Comparison of ENCODE assay signal across 9 cellular contexts in genomic region chr1:36351222-36351977, GRCh38. TPM values are rescaled to one million over a fixed set of nuclear protein-coding genes. Genes with fewer than 3 reads are reported as not detected.
DNase-seq lines count a peak whose midpoint lies in the region; ATAC-seq and TF ChIP-seq lines count a peak whose summit lies in the region.
"Had no signal": no experiment of that assay in that cellular context is flagged by ENCODE, and none has a peak within 500 bp of the region (broad histone marks: within the 10 kb centered on the region; RNA-seq: fewer than 3 reads in every experiment).

No MANE protein-coding gene starts in this region.

- DNase-seq in ELR (ENCODE audit: low read depth) (peak; percentile 97), SK-N-SH (peak; percentile 88), fibroblast of pulmonary artery (ENCODE audit: low read depth) (peak; percentile 73), sciatic nerve (ENCODE audit: low spot score) (no peak), RKO (ENCODE audit: low spot score) (no peak)
- DNase-seq in effector CD8-positive, alpha-beta T cell (lab: John Stamatoyannopoulos, UW) = no peak

- POLR2A ChIA-PET in SK-N-SH (lab: Yijun Ruan, JAX) = interaction anchor here (0.8 to 2.0 kb wide), 4 partner anchors 9 to 35 kb away, joined by 3 to 10 read pairs (median 4); no protein-coding TSS in a partner anchor

- TF ChIP-seq CTCF in SK-N-SH (IDR thresholded peaks at IDR 0.05) (no peak; the same call in 1 of the 2 replicates), fibroblast of pulmonary artery (IDR thresholded peaks at IDR 0.05; ENCODE audit: low read length, missing control alignments) (peak; percentile 7)

- H4K20me1 ChIP-seq in SK-N-SH (ENCODE audit: insufficient read depth) = no peaks in the 10 kb centered on the region

- CTCF ChIA-PET in SK-N-SH (lab: Yijun Ruan, JAX) = interaction anchor here (0.7 to 7.4 kb wide), 9 partner anchors 9 to 787 kb away, joined by 3 to 86 read pairs (median 5); no protein-coding TSS in a partner anchor

- H3K79me2 ChIP-seq in SK-N-SH (ENCODE audit: insufficient read depth) = peaks cover 19% of the 10 kb centered on the region

- H3K4me3 ChIP-seq in SK-N-SH (ENCODE audit: low read depth in 2 of 2, low read length in 1 of 2) (peak overlapping the region in 1 of 2 experiments; percentile 33; a peak in 1 of 4 replicates), fibroblast of pulmonary artery (replicated peaks; ENCODE audit: low read depth, low read length) (no peak overlapping the region)
- H3K4me3 ChIP-seq: K562 had no signal

- no peaks in the 10 kb centered on the region for H3K9me3 ChIP-seq in SK-N-SH

- intact Hi-C loops in sciatic nerve (cut with DNase I) = no loop called here

- 4% methylated on average over 6 of the region's 14 CpGs for WGBS in SK-N-SH (ENCODE audit: low lambda C conversion rate)

- H2AFZ ChIP-seq in SK-N-SH (ENCODE audit: low read depth) = no peak overlapping the region

- no peaks in the 10 kb centered on the region for H3K9me2 ChIP-seq in SK-N-SH

- H3K9ac ChIP-seq in SK-N-SH = peak overlapping the region; percentile 86

- TF ChIP-seq EP300 in SK-N-SH (IDR thresholded peaks at IDR 0.05; ENCODE audit: borderline replicate concordance in 1 of 2, low read depth in 1 of 2, low read length in 1 of 2) = peak in 1 of 2 experiments; percentile 72; a peak in 1 of 4 replicates

- peaks cover 32 to 50% of the 10 kb centered on the region in 2 experiments for H3K4me1 ChIP-seq in SK-N-SH (ENCODE audit: control insufficient read depth in 1 of 2, insufficient read depth in 2 of 2, low read depth in 1 of 2, low read length in 1 of 2)

- H3F3A ChIP-seq in SK-N-SH (replicated peaks; ENCODE audit: insufficient read depth) = peaks cover 41% of the 10 kb centered on the region

- peak overlapping the region; percentile 96 to 100 for H3K27ac ChIP-seq in SK-N-SH (ENCODE audit: low read depth in 2 of 2, low read length in 1 of 2)

- peak; percentile 18 for ATAC-seq in sciatic nerve
- no peak for ATAC-seq in HG02884 (IDR thresholded peaks at IDR 0.05; ENCODE audit: unreplicated experiment)
- ATAC-seq in HG02970 (IDR thresholded peaks at IDR 0.05; ENCODE audit: low FRiP score, unreplicated experiment) = no peak
- ATAC-seq: K562 had no signal

- peak overlapping the region; percentile 80 for H3K4me2 ChIP-seq in SK-N-SH

- H3K27me3 ChIP-seq in SK-N-SH (ENCODE audit: insufficient read depth) = no peaks in the 10 kb centered on the region

- H3K36me3 ChIP-seq in SK-N-SH (replicated peaks in 1 of 2; ENCODE audit: control insufficient read depth in 1 of 2, insufficient read depth in 2 of 2, low read length in 1 of 2) = peaks cover 31 to 54% of the 10 kb centered on the region in 2 experiments

- TF ChIP-seq RAD21 in SK-N-SH (IDR thresholded peaks at IDR 0.05; ENCODE audit: low read length) = 0 out of 2 replicates have a peak, but pooled peaks have one; percentile 9

TF ChIP-seq in SK-N-SH, 30 proteins besides CTCF, POLR2A, EP300 and RAD21 (continues in another document):
- TF ChIP-seq ELF1 (IDR thresholded peaks at IDR 0.05) = peak; percentile 82
- TF ChIP-seq TAF1 (IDR thresholded peaks at IDR 0.05; ENCODE audit: borderline replicate concordance, low read depth, low read length) = 0 out of 2 replicates have a peak, but pooled peaks have one; percentile 45
- peak; percentile 85 for TF ChIP-seq JUND (IDR thresholded peaks at IDR 0.05)
- TF ChIP-seq MXI1 (IDR thresholded peaks at IDR 0.05; ENCODE audit: low read depth, low read length) = peak; percentile 88
- peak; percentile 58 for TF ChIP-seq PBX3 (IDR thresholded peaks at IDR 0.05)
- TF ChIP-seq TEAD4 (IDR thresholded peaks at IDR 0.05; ENCODE audit: borderline replicate concordance, insufficient read depth) = peak; percentile 37; the same call in 1 of the 2 replicates
- peak; percentile 92 for TF ChIP-seq MAX (IDR thresholded peaks at IDR 0.05; ENCODE audit: low read depth)
- TF ChIP-seq SIN3A (IDR thresholded peaks at IDR 0.05; ENCODE audit: borderline replicate concordance, low read depth, low read length) = no peak
- TF ChIP-seq REST (IDR thresholded peaks at IDR 0.05; ENCODE audit: low read depth, low read length) = peak; percentile 64
- peak; percentile 74; the same call in 1 of the 2 replicates for TF ChIP-seq FOSL2 (IDR thresholded peaks at IDR 0.05; ENCODE audit: borderline replicate concordance, low read depth)
- TF ChIP-seq EZH2phosphoT487 (IDR thresholded peaks at IDR 0.05; ENCODE audit: borderline replicate concordance, low read depth) = no peak
- TF ChIP-seq, protein P1, sequence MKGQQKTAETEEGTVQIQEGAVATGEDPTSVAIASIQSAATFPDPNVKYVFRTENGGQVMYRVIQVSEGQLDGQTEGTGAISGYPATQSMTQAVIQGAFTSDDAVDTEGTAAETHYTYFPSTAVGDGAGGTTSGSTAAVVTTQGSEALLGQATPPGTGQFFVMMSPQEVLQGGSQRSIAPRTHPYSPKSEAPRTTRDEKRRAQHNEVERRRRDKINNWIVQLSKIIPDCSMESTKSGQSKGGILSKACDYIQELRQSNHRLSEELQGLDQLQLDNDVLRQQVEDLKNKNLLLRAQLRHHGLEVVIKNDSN (IDR thresholded peaks at IDR 0.05; ENCODE audit: borderline replicate concordance, low read depth) = no peak
- TF ChIP-seq GATA2 (CRISPR knock-in tag; IDR thresholded peaks at IDR 0.05) = no peak
- TF ChIP-seq, protein P2, sequence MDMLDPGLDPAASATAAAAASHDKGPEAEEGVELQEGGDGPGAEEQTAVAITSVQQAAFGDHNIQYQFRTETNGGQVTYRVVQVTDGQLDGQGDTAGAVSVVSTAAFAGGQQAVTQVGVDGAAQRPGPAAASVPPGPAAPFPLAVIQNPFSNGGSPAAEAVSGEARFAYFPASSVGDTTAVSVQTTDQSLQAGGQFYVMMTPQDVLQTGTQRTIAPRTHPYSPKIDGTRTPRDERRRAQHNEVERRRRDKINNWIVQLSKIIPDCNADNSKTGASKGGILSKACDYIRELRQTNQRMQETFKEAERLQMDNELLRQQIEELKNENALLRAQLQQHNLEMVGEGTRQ (IDR thresholded peaks at IDR 0.05; ENCODE audit: borderline replicate concordance, low read depth, low read length) = no peak
- 0 out of 2 replicates have a peak, but pooled peaks have one; percentile 15 for TF ChIP-seq FOXM1 (IDR thresholded peaks at IDR 0.05; ENCODE audit: low read depth)
- peak; percentile 84 for TF ChIP-seq NFIC (IDR thresholded peaks at IDR 0.05; ENCODE audit: borderline replicate concordance)

RNA-seq across cellular contexts. Expression of gene EVA1B, which starts 28.0 kb away (rescaled TPM):
- 34.1 and 38.9 TPM in 2 replicates for polyA plus RNA-seq in SK-N-SH (2012; rRNA removed)
- 18.8 and 34.7 TPM in 2 replicates for polyA plus RNA-seq in SK-N-SH (2012; cell fraction: cytosol; rRNA removed)
- 15.4 and 32.2 TPM in 2 replicates for polyA plus RNA-seq in SK-N-SH (2012; cell fraction: nucleus; rRNA removed)
- 36.4 TPM for total RNA-seq in sciatic nerve

RNA-seq across cellular contexts. Expression of gene STK40, which starts 34.3 kb away (rescaled TPM):
- polyA plus RNA-seq in SK-N-SH (2012; rRNA removed) = 39.0 and 43.3 TPM in 2 replicates
- polyA plus RNA-seq in SK-N-SH (2012; cell fraction: cytosol; rRNA removed) = 26.2 and 35.3 TPM in 2 replicates
- polyA plus RNA-seq in SK-N-SH (2012; cell fraction: nucleus; rRNA removed) = 56.9 and 65.1 TPM in 2 replicates
- total RNA-seq in sciatic nerve = 47.2 TPM

RNA-seq across cellular contexts. Expression of gene SH3D21, which starts 45.2 kb away (rescaled TPM):
- 1.6 and 1.8 TPM in 2 replicates for polyA plus RNA-seq in SK-N-SH (2012; rRNA removed)
- polyA plus RNA-seq in SK-N-SH (2012; cell fraction: cytosol; rRNA removed) = 0.18 and 0.41 TPM in 2 replicates
- polyA plus RNA-seq in SK-N-SH (2012; cell fraction: nucleus; rRNA removed) = 11.4 and 16.6 TPM in 2 replicates
- total RNA-seq in sciatic nerve = 9.8 TPM

RNA-seq across cellular contexts. Expression of gene LSM10, which starts 46.3 kb away (rescaled TPM):
- 87.5 and 96.8 TPM in 2 replicates for polyA plus RNA-seq in SK-N-SH (2012; rRNA removed)
- polyA plus RNA-seq in SK-N-SH (2012; cell fraction: cytosol; rRNA removed) = 64.7 and 79.1 TPM in 2 replicates
- 40.1 and 40.2 TPM in 2 replicates for polyA plus RNA-seq in SK-N-SH (2012; cell fraction: nucleus; rRNA removed)
- total RNA-seq in sciatic nerve = 27.7 TPM

Comparison
In these comparisons a context has a peak if more than half of its experiments do, and no peak if none do; other contexts are left out.
1. DNase-seq: peak in ELR (single experiment), SK-N-SH (single experiment) and fibroblast of pulmonary artery (single experiment); none in sciatic nerve (single experiment), RKO (single experiment) and effector CD8-positive, alpha-beta T cell (single experiment).